Comparison of ENCODE assay signal across 1 cellular context in the genomic region with DNA sequence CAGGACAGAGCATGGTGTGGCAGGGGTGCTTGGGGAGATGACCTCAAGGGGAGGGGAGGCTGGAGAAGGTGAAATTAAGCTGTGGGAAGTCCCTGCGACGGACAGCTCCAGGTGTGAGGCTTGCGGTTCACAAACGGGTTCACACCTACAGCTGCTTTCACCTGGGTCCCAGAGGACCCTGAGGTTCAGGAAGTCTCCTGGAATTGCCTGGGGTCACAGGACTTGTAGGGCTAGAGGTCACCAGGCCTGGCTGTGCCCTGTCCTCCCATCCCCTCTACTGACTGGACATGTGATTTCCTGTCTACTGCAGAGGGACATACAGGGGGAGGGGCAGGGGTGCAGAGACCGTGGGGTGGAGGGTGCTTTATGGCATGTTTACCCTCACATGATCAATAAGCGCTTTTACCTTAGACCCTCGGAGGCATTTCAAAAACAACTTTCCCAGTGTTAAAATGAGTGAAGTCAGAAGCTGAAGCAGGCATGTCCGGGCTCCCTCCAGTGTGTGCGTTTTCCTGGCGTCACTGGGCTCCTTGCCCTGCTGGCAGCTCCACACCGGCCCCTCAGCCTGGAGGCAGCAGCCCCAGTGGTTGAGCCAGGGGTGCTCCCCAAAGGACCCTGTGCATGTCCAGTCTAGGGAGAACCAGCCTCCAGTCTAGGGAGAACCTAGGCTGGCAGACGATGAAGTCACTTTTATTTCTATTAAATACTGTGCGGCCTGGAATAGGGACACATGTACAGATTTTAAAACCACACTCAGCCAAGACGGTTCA.
TF ChIP-seq lines count a peak whose summit lies in the region.

No MANE protein-coding gene starts in this region.

TF ChIP-seq in HepG2, 621 proteins besides CTCF, POLR2A, EP300 and RAD21 (continued from another document and continues in another):
- TF ChIP-seq, protein P1, sequence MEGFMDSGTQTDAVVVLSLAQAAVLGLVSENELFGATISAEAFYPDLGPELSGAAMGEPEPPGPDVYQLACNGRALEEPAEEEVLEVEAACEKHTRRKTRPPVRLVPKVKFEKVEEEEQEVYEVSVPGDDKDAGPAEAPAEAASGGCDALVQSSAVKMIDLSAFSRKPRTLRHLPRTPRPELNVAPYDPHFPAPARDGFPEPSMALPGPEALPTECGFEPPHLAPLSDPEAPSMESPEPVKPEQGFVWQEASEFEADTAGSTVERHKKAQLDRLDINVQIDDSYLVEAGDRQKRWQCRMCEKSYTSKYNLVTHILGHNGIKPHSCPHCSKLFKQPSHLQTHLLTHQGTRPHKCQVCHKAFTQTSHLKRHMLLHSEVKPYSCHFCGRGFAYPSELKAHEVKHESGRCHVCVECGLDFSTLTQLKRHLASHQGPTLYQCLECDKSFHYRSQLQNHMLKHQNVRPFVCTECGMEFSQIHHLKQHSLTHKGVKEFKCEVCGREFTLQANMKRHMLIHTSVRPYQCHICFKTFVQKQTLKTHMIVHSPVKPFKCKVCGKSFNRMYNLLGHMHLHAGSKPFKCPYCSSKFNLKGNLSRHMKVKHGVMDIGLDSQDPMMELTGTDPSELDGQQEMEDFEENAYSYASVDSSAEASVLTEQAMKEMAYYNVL (CRISPR knock-in tag; IDR thresholded peaks at IDR 0.05; ENCODE audit: borderline replicate concordance): peak; percentile 26; the same call in 1 of the 2 replicates
- TF ChIP-seq RBM39 (IDR thresholded peaks at IDR 0.05; ENCODE audit: low read depth, low read length, poor library complexity, severe bottlenecking) (no peak), ZNF362 (CRISPR knock-in tag; IDR thresholded peaks at IDR 0.05; ENCODE audit: borderline replicate concordance) (no peak), SMARCC2 (IDR thresholded peaks at IDR 0.05) (no peak), HOXD1 (CRISPR knock-in tag; IDR thresholded peaks at IDR 0.05) (no peak), ZSCAN30 (CRISPR knock-in tag; IDR thresholded peaks at IDR 0.05) (no peak), NCOA5 (CRISPR knock-in tag; IDR thresholded peaks at IDR 0.05) (no peak), NFE2L1 (CRISPR knock-in tag; IDR thresholded peaks at IDR 0.05; ENCODE audit: borderline replicate concordance) (no peak), SOX5 (CRISPR knock-in tag; IDR thresholded peaks at IDR 0.05; ENCODE audit: borderline replicate concordance) (peak; percentile 62), CCAR2 (optimal IDR thresholded peaks at IDR 0.05; ENCODE audit: low read depth, low read length) (no peak), ZNF572 (CRISPR knock-in tag; IDR thresholded peaks at IDR 0.05) (no peak), SOX6 (IDR thresholded peaks at IDR 0.05) (no peak), SOX6 (CRISPR knock-in tag; IDR thresholded peaks at IDR 0.05) (peak; percentile 49), ZNF607 (CRISPR knock-in tag; IDR thresholded peaks at IDR 0.05; ENCODE audit: borderline replicate concordance) (0 out of 2 replicates have a peak, but pooled peaks have one; percentile 14), ZNF615 (CRISPR knock-in tag; IDR thresholded peaks at IDR 0.05; ENCODE audit: borderline replicate concordance) (no peak), KLF6 (CRISPR knock-in tag; IDR thresholded peaks at IDR 0.05) (peak; percentile 30; the same call in 1 of the 2 replicates), ZBTB14 (CRISPR knock-in tag; IDR thresholded peaks at IDR 0.05) (no peak), THRA (CRISPR knock-in tag; IDR thresholded peaks at IDR 0.05; ENCODE audit: borderline replicate concordance) (peak; percentile 64; the same call in 1 of the 2 replicates), TGIF2 (CRISPR knock-in tag; IDR thresholded peaks at IDR 0.05) (no peak), KAT8 (CRISPR knock-in tag; IDR thresholded peaks at IDR 0.05) (peak; percentile 65), KDM5B (CRISPR knock-in tag; IDR thresholded peaks at IDR 0.05; ENCODE audit: borderline replicate concordance) (peak; percentile 61; the same call in 1 of the 2 replicates), ELF3 (CRISPR knock-in tag; IDR thresholded peaks at IDR 0.05) (peak; percentile 88), EEA1 (CRISPR knock-in tag; IDR thresholded peaks at IDR 0.05; ENCODE audit: borderline replicate concordance) (no peak), ZNF143 (CRISPR knock-in tag; IDR thresholded peaks at IDR 0.05) (no peak), ZSCAN25 (CRISPR knock-in tag; IDR thresholded peaks at IDR 0.05) (peak; percentile 78; the same call in 1 of the 2 replicates), ZNF20 (CRISPR knock-in tag; IDR thresholded peaks at IDR 0.05) (no peak), ZNF687 (CRISPR knock-in tag; IDR thresholded peaks at IDR 0.05) (peak; percentile 79), ZBTB44 (CRISPR knock-in tag; IDR thresholded peaks at IDR 0.05) (no peak), HMGA1 (CRISPR knock-in tag; conservative IDR thresholded peaks at IDR 0.05) (no peak)
- TF ChIP-seq, protein P2, sequence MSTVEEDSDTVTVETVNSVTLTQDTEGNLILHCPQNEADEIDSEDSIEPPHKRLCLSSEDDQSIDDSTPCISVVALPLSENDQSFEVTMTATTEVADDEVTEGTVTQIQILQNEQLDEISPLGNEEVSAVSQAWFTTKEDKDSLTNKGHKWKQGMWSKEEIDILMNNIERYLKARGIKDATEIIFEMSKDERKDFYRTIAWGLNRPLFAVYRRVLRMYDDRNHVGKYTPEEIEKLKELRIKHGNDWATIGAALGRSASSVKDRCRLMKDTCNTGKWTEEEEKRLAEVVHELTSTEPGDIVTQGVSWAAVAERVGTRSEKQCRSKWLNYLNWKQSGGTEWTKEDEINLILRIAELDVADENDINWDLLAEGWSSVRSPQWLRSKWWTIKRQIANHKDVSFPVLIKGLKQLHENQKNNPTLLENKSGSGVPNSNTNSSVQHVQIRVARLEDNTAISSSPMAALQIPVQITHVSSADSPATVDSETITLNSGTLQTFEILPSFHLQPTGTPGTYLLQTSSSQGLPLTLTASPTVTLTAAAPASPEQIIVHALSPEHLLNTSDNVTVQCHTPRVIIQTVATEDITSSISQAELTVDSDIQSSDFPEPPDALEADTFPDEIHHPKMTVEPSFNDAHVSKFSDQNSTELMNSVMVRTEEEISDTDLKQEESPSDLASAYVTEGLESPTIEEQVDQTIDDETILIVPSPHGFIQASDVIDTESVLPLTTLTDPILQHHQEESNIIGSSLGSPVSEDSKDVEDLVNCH (CRISPR knock-in tag; IDR thresholded peaks at IDR 0.05): no peak
- TF ChIP-seq, protein P3, sequence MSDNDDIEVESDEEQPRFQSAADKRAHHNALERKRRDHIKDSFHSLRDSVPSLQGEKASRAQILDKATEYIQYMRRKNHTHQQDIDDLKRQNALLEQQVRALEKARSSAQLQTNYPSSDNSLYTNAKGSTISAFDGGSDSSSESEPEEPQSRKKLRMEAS (IDR thresholded peaks at IDR 0.05): peak; percentile 68; the same call in 1 of the 2 replicates
- TF ChIP-seq, protein P4, sequence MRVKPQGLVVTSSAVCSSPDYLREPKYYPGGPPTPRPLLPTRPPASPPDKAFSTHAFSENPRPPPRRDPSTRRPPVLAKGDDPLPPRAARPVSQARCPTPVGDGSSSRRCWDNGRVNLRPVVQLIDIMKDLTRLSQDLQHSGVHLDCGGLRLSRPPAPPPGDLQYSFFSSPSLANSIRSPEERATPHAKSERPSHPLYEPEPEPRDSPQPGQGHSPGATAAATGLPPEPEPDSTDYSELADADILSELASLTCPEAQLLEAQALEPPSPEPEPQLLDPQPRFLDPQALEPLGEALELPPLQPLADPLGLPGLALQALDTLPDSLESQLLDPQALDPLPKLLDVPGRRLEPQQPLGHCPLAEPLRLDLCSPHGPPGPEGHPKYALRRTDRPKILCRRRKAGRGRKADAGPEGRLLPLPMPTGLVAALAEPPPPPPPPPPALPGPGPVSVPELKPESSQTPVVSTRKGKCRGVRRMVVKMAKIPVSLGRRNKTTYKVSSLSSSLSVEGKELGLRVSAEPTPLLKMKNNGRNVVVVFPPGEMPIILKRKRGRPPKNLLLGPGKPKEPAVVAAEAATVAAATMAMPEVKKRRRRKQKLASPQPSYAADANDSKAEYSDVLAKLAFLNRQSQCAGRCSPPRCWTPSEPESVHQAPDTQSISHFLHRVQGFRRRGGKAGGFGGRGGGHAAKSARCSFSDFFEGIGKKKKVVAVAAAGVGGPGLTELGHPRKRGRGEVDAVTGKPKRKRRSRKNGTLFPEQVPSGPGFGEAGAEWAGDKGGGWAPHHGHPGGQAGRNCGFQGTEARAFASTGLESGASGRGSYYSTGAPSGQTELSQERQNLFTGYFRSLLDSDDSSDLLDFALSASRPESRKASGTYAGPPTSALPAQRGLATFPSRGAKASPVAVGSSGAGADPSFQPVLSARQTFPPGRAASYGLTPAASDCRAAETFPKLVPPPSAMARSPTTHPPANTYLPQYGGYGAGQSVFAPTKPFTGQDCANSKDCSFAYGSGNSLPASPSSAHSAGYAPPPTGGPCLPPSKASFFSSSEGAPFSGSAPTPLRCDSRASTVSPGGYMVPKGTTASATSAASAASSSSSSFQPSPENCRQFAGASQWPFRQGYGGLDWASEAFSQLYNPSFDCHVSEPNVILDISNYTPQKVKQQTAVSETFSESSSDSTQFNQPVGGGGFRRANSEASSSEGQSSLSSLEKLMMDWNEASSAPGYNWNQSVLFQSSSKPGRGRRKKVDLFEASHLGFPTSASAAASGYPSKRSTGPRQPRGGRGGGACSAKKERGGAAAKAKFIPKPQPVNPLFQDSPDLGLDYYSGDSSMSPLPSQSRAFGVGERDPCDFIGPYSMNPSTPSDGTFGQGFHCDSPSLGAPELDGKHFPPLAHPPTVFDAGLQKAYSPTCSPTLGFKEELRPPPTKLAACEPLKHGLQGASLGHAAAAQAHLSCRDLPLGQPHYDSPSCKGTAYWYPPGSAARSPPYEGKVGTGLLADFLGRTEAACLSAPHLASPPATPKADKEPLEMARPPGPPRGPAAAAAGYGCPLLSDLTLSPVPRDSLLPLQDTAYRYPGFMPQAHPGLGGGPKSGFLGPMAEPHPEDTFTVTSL (CRISPR knock-in tag; IDR thresholded peaks at IDR 0.05; ENCODE audit: borderline replicate concordance): peak; percentile 66
- TF ChIP-seq, protein P5, sequence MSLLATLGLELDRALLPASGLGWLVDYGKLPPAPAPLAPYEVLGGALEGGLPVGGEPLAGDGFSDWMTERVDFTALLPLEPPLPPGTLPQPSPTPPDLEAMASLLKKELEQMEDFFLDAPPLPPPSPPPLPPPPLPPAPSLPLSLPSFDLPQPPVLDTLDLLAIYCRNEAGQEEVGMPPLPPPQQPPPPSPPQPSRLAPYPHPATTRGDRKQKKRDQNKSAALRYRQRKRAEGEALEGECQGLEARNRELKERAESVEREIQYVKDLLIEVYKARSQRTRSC (CRISPR knock-in tag; IDR thresholded peaks at IDR 0.05; ENCODE audit: low read depth): no peak
